In the genomic region with DNA sequence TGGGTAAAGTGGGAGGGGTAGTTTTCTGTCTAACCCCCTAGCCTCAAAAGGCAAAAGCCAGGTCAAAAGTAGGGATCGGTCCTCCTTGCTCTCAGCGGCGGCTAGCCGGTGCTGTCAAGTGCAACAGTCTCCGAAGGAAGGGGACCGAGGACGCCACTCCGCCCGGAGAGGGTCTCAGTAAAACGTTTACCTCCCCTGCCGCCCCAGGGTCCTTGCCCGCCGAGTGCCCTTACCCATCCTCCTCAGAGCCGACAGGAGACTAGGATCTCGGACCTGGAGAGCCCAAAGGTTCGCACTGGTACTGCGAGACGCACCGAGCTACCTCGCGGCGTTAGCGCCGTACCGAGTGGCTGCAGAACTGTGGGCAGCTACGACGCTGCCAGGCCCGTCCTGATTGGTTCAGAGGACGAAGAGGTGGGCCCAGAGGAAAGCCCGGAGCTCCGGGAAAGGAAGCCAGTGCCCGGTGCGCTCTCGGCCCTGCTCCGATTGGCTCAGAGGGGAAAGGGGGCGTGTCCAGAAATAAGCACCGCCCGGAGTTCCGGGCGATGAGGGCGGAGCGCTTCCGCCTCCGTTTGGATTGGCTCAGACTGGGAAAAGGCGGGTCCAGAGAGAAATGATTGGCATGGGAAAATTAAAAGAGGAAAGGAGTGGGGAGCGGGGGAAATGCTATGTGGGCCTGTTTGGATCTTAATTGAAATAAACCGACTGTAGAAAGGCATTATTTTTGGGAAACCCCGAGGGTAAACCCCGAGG, we compare ENCODE assay signal across 8 cellular contexts. TPM values are rescaled to one million over a fixed set of nuclear protein-coding genes. Genes with fewer than 3 reads are reported as not detected.
DNase-seq lines count a peak whose midpoint lies in the region; ATAC-seq and TF ChIP-seq lines count a peak whose summit lies in the region.
"Not testable (repeated sequence)": the region's sequence is repeated elsewhere in the genome, so short reads cannot be mapped to it uniquely, and the experiment has no call there.

A gene with protein sequence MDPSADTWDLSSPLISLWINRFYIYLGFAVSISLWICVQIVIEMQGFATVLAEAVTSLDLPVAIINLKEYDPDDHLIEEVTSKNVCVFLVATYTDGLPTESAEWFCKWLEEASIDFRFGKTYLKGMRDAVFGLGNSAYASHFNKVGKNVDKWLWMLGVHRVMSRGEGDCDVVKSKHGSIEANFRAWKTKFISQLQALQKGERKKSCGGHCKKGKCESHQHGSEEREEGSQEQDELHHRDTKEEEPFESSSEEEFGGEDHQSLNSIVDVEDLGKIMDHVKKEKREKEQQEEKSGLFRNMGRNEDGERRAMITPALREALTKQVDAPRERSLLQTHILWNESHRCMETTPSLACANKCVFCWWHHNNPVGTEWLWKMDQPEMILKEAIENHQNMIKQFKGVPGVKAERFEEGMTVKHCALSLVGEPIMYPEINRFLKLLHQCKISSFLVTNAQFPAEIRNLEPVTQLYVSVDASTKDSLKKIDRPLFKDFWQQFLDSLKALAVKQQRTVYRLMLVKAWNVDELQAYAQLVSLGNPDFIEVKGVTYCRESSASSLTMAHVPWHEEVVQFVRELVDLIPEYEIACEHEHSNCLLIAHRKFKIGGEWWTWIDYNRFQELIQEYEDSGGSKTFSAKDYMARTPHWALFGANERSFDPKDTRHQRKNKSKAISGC (minus strand): TSS at position 362 of the 753 bp plus-strand sequence. CDS start 125 bp downstream, at position 237.

- peak in 1 of 2 donors; percentile 63 for TF ChIP-seq POLR2A in vagina (IDR thresholded peaks at IDR 0.05)

- DNase-seq in NCI-H2029 treated with DMSO at 0.1 percent for 48 hours (lab: John Stamatoyannopoulos, UW) (peak; percentile 91), T1000 (lab: John Stamatoyannopoulos, UW) (peak; percentile 91), astrocyte of the hippocampus (ENCODE audit: low read depth, low spot score) (peak; percentile 98), hepatic stellate cell (ENCODE audit: low spot score) (peak; percentile 85), putamen (ENCODE audit: low spot score) (peak; percentile 98), vagina (ENCODE audit: extremely low spot score in 2 of 2) (peak; percentile 99)

- ATAC-seq in GM18511 (IDR thresholded peaks at IDR 0.05; ENCODE audit: unreplicated experiment) (peak; percentile 92), HG03025 (IDR thresholded peaks at IDR 0.05; ENCODE audit: low FRiP score, unreplicated experiment) (peak; percentile 82)

- peak within 1 kb of the TSS; percentile 93 for H3K27ac ChIP-seq in vagina

- H3K4me3 ChIP-seq in vagina = peak within 1 kb of the TSS; percentile 74 to 84

- intact Hi-C loops in vagina (cut with DNase I) = not testable (repeated sequence)

- H3K27me3 ChIP-seq in vagina = not testable (repeated sequence)

- not testable (repeated sequence) for H3K9me3 ChIP-seq in vagina

- peaks cover 0 to 16% of the 10 kb centered on the region in 2 donors for H3K36me3 ChIP-seq in vagina

- peaks cover 28% of the 10 kb centered on the region for H3K4me1 ChIP-seq in vagina

- TF ChIP-seq CTCF in vagina (IDR thresholded peaks at IDR 0.05) = not testable (repeated sequence)

RNA-seq across cellular contexts. Expression of the gene that starts here (rescaled TPM):
- 6.9 TPM for total RNA-seq in vagina

Comparison
In these comparisons a context has a peak if more than half of its experiments do, and no peak if none do; other contexts are left out.
1. Peak in every context shown above with its lines: DNase-seq, ATAC-seq, H3K4me3 ChIP-seq and H3K27ac ChIP-seq.